1 cellular context compared by ENCODE assay signal in the genomic region with DNA sequence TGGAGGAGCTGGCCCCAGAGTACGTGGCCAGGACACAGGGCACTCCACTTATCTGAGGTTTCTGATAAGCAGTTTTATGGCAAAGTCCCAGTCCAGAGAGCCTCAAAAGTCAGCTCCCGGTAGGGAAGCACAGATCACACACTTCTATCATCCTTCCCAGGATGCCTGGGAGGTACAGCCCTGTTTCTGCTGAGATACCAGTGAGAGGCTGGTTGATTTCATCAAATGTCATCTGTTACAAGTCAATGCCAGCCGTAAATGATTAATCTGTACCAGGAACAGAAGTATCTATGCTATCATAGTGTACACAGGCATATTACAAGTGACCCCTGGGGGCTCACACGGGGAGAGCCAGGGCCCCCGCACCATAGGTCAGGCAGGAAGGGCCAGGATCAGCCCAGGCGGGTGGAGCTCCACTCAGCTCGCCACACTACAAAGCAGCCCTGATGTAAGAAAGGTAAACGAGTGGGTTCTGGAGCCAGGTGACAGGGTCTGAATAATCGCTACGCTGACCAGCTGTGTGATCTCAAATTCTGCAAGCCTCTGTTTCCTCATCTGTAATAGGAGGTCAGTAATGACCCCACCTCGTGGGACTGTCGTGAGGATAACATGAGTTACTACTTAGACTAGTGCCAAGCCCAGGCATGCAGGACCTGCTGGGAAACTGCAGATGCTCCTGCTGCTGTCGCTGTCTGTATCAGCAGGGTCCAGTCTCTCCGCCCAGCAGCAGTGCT.
TF ChIP-seq lines count a peak whose summit lies in the region.

No MANE protein-coding gene starts in this region.

TF ChIP-seq in liver, 16 proteins besides CTCF, POLR2A, EP300 and RAD21 (continued from another document):
- TF ChIP-seq, protein P1, sequence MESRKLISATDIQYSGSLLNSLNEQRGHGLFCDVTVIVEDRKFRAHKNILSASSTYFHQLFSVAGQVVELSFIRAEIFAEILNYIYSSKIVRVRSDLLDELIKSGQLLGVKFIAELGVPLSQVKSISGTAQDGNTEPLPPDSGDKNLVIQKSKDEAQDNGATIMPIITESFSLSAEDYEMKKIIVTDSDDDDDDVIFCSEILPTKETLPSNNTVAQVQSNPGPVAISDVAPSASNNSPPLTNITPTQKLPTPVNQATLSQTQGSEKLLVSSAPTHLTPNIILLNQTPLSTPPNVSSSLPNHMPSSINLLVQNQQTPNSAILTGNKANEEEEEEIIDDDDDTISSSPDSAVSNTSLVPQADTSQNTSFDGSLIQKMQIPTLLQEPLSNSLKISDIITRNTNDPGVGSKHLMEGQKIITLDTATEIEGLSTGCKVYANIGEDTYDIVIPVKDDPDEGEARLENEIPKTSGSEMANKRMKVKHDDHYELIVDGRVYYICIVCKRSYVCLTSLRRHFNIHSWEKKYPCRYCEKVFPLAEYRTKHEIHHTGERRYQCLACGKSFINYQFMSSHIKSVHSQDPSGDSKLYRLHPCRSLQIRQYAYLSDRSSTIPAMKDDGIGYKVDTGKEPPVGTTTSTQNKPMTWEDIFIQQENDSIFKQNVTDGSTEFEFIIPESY (IDR thresholded peaks at IDR 0.05) = peak; percentile 66
- TF ChIP-seq SP1 (IDR thresholded peaks at IDR 0.05) (peak; percentile 76), HNF4A (conservative IDR thresholded peaks at IDR 0.05) (peak; percentile 62 to 78), FOXA2 (IDR thresholded peaks at IDR 0.05) (peak; percentile 91), EGR1 (IDR thresholded peaks at IDR 0.05; ENCODE audit: low read depth in 2 of 2) (no peak), YY1 (IDR thresholded peaks at IDR 0.05) (peak; percentile 71), GABPA (IDR thresholded peaks at IDR 0.05 in 1 of 2, conservative IDR thresholded peaks at IDR 0.05 in 1 of 2) (no peak)
